19 cellular contexts compared by ENCODE assay signal in genomic region chr22:37567991-37568390, GRCh38. TPM values are rescaled to one million over a fixed set of nuclear protein-coding genes. Genes with fewer than 3 reads are reported as not detected.
A peak's percentile ranks its signal among the peaks of the same experiment; 100 is the strongest.
DNase-seq lines count a peak whose midpoint lies in the region; ATAC-seq, FAIRE-seq and TF ChIP-seq lines count a peak whose summit lies in the region.
"Had no signal": no experiment of that assay in that cellular context is flagged by ENCODE, and none has a peak within 500 bp of the region (broad histone marks: within the 10 kb centered on the region; RNA-seq: fewer than 3 reads in every experiment).

No MANE protein-coding gene starts in this region.

- TF ChIP-seq RAD21 in liver (IDR thresholded peaks at IDR 0.05) = no peak

- H4K20me1 ChIP-seq in H9 (ENCODE audit: control insufficient read depth, insufficient read depth, insufficient read length) = no peaks in the 10 kb centered on the region
- peaks cover 96% of the 10 kb centered on the region for H4K20me1 ChIP-seq in smooth muscle cell (ENCODE audit: low read depth)

- H3K4me1 ChIP-seq in H9 (ENCODE audit: insufficient read depth, low read length) (peaks cover 8% of the 10 kb centered on the region), liver (ENCODE audit: control insufficient read depth in 4 of 4, insufficient read depth in 4 of 4, low read length in 3 of 4) (peaks cover 27 to 81% (median 69%) of the 10 kb centered on the region in 4 donors), small intestine (ENCODE audit: control insufficient read depth in 2 of 2, insufficient read depth in 1 of 2, low read depth in 1 of 2, low read length in 1 of 2) (peaks cover 1 to 8% of the 10 kb centered on the region in 2 donors), prostate gland (replicated peaks) (peaks cover 18% of the 10 kb centered on the region), smooth muscle cell (ENCODE audit: low read depth) (peaks cover 8% of the 10 kb centered on the region)
- H3K4me1 ChIP-seq: BE2C had no signal

- H3K36me3 ChIP-seq in liver (ENCODE audit: control insufficient read depth in 4 of 4, insufficient read depth in 3 of 4, low read depth in 1 of 4, low read length in 3 of 4) = peaks cover 3 to 14% (median 7%) of the 10 kb centered on the region in 4 donors
- no peaks in the 10 kb centered on the region for H3K36me3 ChIP-seq in small intestine (ENCODE audit: control insufficient read depth in 2 of 2, insufficient read depth in 2 of 2, low read length in 2 of 2)
- no peaks in the 10 kb centered on the region for H3K36me3 ChIP-seq in prostate gland
- H3K36me3 ChIP-seq in smooth muscle cell (ENCODE audit: low read depth) = no peaks in the 10 kb centered on the region
- H3K36me3 ChIP-seq: BE2C had no signal

- no peak overlapping the region for H3K23ac ChIP-seq in H9 (ENCODE audit: insufficient read length, low read depth, low read length)

- no peak overlapping the region for H2BK12ac ChIP-seq in H9 (ENCODE audit: insufficient read length, low read depth, low read length)

- ATAC-seq in GM21528 (IDR thresholded peaks at IDR 0.05; ENCODE audit: low FRiP score, unreplicated experiment) = no peak

- no peak overlapping the region for H4K5ac ChIP-seq in H9 (ENCODE audit: insufficient read length, low read depth, low read length)

- H3K79me1 ChIP-seq in H9 (ENCODE audit: insufficient read depth, low read depth, low read length, poor library complexity, severe bottlenecking) = no peaks in the 10 kb centered on the region

- no peak overlapping the region; the same call in 1 of the 2 replicates for H3K14ac ChIP-seq in H9 (ENCODE audit: insufficient read depth, low read length)

- no peaks in the 10 kb centered on the region for H3K23me2 ChIP-seq in H9 (ENCODE audit: insufficient read length, low read depth, low read length, poor library complexity, severe bottlenecking)

- peaks cover 12% of the 10 kb centered on the region for H3F3A ChIP-seq in smooth muscle cell (ENCODE audit: low read depth)

- H3K4me3 ChIP-seq in liver (ENCODE audit: low read depth in 1 of 3, low read length in 3 of 3) (no peak overlapping the region), small intestine (ENCODE audit: low read depth in 1 of 2, low read length in 2 of 2) (no peak overlapping the region), prostate gland (no peak overlapping the region), smooth muscle cell (no peak overlapping the region)
- H3K4me3 ChIP-seq: lung, psoas muscle had no signal

- DNase-seq in H9 (peak; percentile 28), caudate nucleus (lab: John Stamatoyannopoulos, UW) (peak in 1 of 61 donors; percentile 4), small intestine (no peak), prostate gland (ENCODE audit: low spot score) (no peak), smooth muscle cell (lab: John Stamatoyannopoulos, UW; ENCODE audit: unreplicated experiment) (no peak)
- no peak for DNase-seq in activated T-cell treated with anti-CD3 and anti-CD28 coated beads, Interleukin-2, amount 50 U/mL, for 1 hour
- DNase-seq: HCEC 1CT had no signal

- intact Hi-C loops in prostate gland (cut with DNase I) = loop anchor here (2.0 to 5.0 kb wide), 2 partner anchors 29 to 251 kb away; no protein-coding TSS in a partner anchor

- no peak overlapping the region for H3T11ph ChIP-seq in H9 (ENCODE audit: low read length)

- no peak overlapping the region for H2BK5ac ChIP-seq in H9 (ENCODE audit: insufficient read length, low read length)

- H3K79me2 ChIP-seq in H9 (ENCODE audit: insufficient read depth, low read length) (no peaks in the 10 kb centered on the region; the same call in 1 of the 2 replicates), smooth muscle cell (ENCODE audit: low read depth) (peaks cover 63% of the 10 kb centered on the region)

- H4K8ac ChIP-seq in H9 (replicated peaks; ENCODE audit: insufficient read length, low read depth, low read length) = no peak overlapping the region

- no peak overlapping the region for H3K4ac ChIP-seq in H9 (ENCODE audit: low read depth, low read length)

- no peak overlapping the region for H2AK5ac ChIP-seq in H9 (ENCODE audit: insufficient read length, low read length)

- no peak overlapping the region for H3K27ac ChIP-seq in H9 (ENCODE audit: insufficient read length, low read depth, low read length)
- peak overlapping the region; percentile 89 for H3K27ac ChIP-seq in caudate nucleus (ENCODE audit: low read depth, low read length)
- H3K27ac ChIP-seq in liver (ENCODE audit: low read depth in 1 of 2, low read length in 2 of 2) = peak overlapping the region; percentile 59 to 74
- peak overlapping the region; percentile 41 to 76 for H3K27ac ChIP-seq in small intestine (ENCODE audit: low read depth in 1 of 2, low read length in 1 of 2)
- H3K27ac ChIP-seq in prostate gland = no peak overlapping the region
- H3K27ac ChIP-seq in smooth muscle cell (ENCODE audit: low read depth) = no peak overlapping the region
- H3K27ac ChIP-seq: KMS-11, psoas muscle had no signal

- H3K4me2 ChIP-seq in H9 (ENCODE audit: insufficient read depth, insufficient read length, low read length) (no peak overlapping the region), smooth muscle cell (no peak overlapping the region)
- H3K4me2 ChIP-seq: KMS-11 had no signal

- TF ChIP-seq POLR2A in prostate gland (IDR thresholded peaks at IDR 0.05) = no peak

- no peaks in the 10 kb centered on the region for H3K27me3 ChIP-seq in H9 (ENCODE audit: insufficient read depth, low read length)
- no peaks in the 10 kb centered on the region for H3K27me3 ChIP-seq in liver (ENCODE audit: control insufficient read depth in 4 of 4, insufficient read depth in 4 of 4, low read length in 3 of 4)
- H3K27me3 ChIP-seq in small intestine (ENCODE audit: control insufficient read depth in 2 of 2, insufficient read depth in 2 of 2, low read length in 2 of 2) = no peaks in the 10 kb centered on the region
- H3K27me3 ChIP-seq in prostate gland (replicated peaks; ENCODE audit: insufficient read depth) = no peaks in the 10 kb centered on the region
- no peaks in the 10 kb centered on the region for H3K27me3 ChIP-seq in smooth muscle cell (ENCODE audit: low read depth)
- H3K27me3 ChIP-seq: BE2C had no signal

- H3K27me3 Mint-ChIP-seq in H9 (ENCODE audit: low read depth) = peaks cover 3% of the 10 kb centered on the region; the same call in 1 of the 2 replicates
- H3K27me3 Mint-ChIP-seq: type B pancreatic cell had no signal

- no peak overlapping the region for H3K4me3 Mint-ChIP-seq in H9
- H3K4me3 Mint-ChIP-seq: activated naive CD8-positive, alpha-beta T cell treated with anti-CD3 and anti-CD28 coated beads for 36 hours; T-helper 2 cell treated with Interferon-gamma antibody and Interleukin-4, amounts not matched to agents 5 μg/mL and 100 μg/mL, for 36 hours; type B pancreatic cell had no signal

- H3K9me3 ChIP-seq in H9 (ENCODE audit: control insufficient read depth, low read depth, low read length) = no peaks in the 10 kb centered on the region
- H3K9me3 ChIP-seq in liver (ENCODE audit: control insufficient read depth in 4 of 4, low read length in 3 of 4) = no peaks in the 10 kb centered on the region
- no peaks in the 10 kb centered on the region for H3K9me3 ChIP-seq in small intestine (ENCODE audit: control insufficient read depth, low read depth)
- H3K9me3 ChIP-seq in prostate gland = no peaks in the 10 kb centered on the region
- H3K9me3 ChIP-seq in smooth muscle cell (replicated peaks; ENCODE audit: low read depth) = no peaks in the 10 kb centered on the region
- H3K9me3 ChIP-seq: BE2C, psoas muscle had no signal

- peaks cover 0 to 12% (median 0%) of the 10 kb centered on the region in 3 experiments; a peak in 4 of 7 replicates for H3K36me3 Mint-ChIP-seq in H9 (ENCODE audit: insufficient read depth in 1 of 3, low read depth in 3 of 3)
- H3K36me3 Mint-ChIP-seq: activated naive CD8-positive, alpha-beta T cell treated with anti-CD3 and anti-CD28 coated beads for 36 hours; type B pancreatic cell had no signal

- TF ChIP-seq CTCF in H9 (conservative IDR thresholded peaks at IDR 0.05) (no peak), liver (IDR thresholded peaks at IDR 0.05; ENCODE audit: low read depth, low read length, missing input control) (no peak), prostate gland (IDR thresholded peaks at IDR 0.05) (no peak), smooth muscle cell (IDR thresholded peaks at IDR 0.05; ENCODE audit: borderline replicate concordance, insufficient read depth, poor library complexity, severe bottlenecking) (no peak)

- no peak overlapping the region for H3K18ac ChIP-seq in H9 (ENCODE audit: insufficient read length, low read depth, low read length)

- FAIRE-seq in small intestine (lab: Jason Lieb, UNC) = no peak
- FAIRE-seq: kidney had no signal

- H3K27ac Mint-ChIP-seq in H9 = no peak overlapping the region
- H3K27ac Mint-ChIP-seq: stimulated activated naive CD8-positive, alpha-beta T cell treated with anti-CD3 and anti-CD28 coated beads, Interleukin-15, amount 100 ng/mL, for 72 hours had no signal

- H2BK15ac ChIP-seq in H9 (ENCODE audit: low read depth, low read length) = no peak overlapping the region

- no CpG with 5 or more reads among the region's 14 CpGs for WGBS in H9 (ENCODE audit: extremely low coverage, insufficient read length, low lambda C conversion rate)
- WGBS in liver = 72% methylated on average over 14 of the region's 14 CpGs
- 70 to 81% (median 80%) methylated on average over 14 of the region's 14 CpGs for WGBS in small intestine, 3 donors
- WGBS in prostate gland = 91% methylated on average over 14 of the region's 14 CpGs
- WGBS in smooth muscle cell (ENCODE audit: low lambda C conversion rate) = 98% methylated on average over 13 of the region's 14 CpGs

- H2BK20ac ChIP-seq in H9 (ENCODE audit: low read depth, low read length, poor library complexity, severe bottlenecking) = no peak overlapping the region

- no peak overlapping the region for H2BK120ac ChIP-seq in H9 (ENCODE audit: low read depth, low read length, poor library complexity, severe bottlenecking)

- H3K9ac ChIP-seq in H9 (ENCODE audit: extremely low read depth, insufficient read length, low read length) (no peak overlapping the region), liver (ENCODE audit: low read depth in 1 of 2, low read length in 2 of 2) (no peak overlapping the region), smooth muscle cell (ENCODE audit: low read depth) (no peak overlapping the region)
- H3K9ac ChIP-seq: KMS-11 had no signal

- no peak overlapping the region for H2AFZ ChIP-seq in H9 (ENCODE audit: low read length)
- H2AFZ ChIP-seq in smooth muscle cell (ENCODE audit: low read depth) = no peak overlapping the region

- no peak overlapping the region for H4K91ac ChIP-seq in H9 (ENCODE audit: insufficient read length, low read depth, low read length)

- peaks cover 39 to 42% of the 10 kb centered on the region in 2 experiments for H3K4me1 Mint-ChIP-seq in H9

- H3K56ac ChIP-seq in H9 (ENCODE audit: insufficient read length, low read depth, low read length) = no peak overlapping the region

- H3K9me3 Mint-ChIP-seq in H9 = no peaks in the 10 kb centered on the region; a peak in 1 of 5 replicates
- H3K9me3 Mint-ChIP-seq: activated CD8-positive, alpha-beta T cell treated with anti-CD3 and anti-CD28 coated beads for 36 hours; activated naive CD8-positive, alpha-beta T cell treated with anti-CD3 and anti-CD28 coated beads for 36 hours; stimulated activated naive CD8-positive, alpha-beta T cell treated with anti-CD3 and anti-CD28 coated beads, Interleukin-15, amount 100 ng/mL, for 72 hours; T-helper 2 cell treated with Interferon-gamma antibody and Interleukin-4, amounts not matched to agents 5 μg/mL and 100 μg/mL, for 36 hours; type B pancreatic cell had no signal

RNA-seq across cellular contexts. Expression of gene CDC42EP1, which starts 7.7 kb away (rescaled TPM):
- total RNA-seq in H9 (2021) (23.0 and 24.3 TPM in 2 replicates), liver (10 to 100 TPM; 10.2 to 18.8 TPM), prostate gland (10 to 100 TPM; 28.6 to 97.0 TPM), smooth muscle cell (14.0 and 19.1 TPM in 2 replicates)
- polyA plus RNA-seq in liver (10 to 100 TPM; 43.6 to 66.6 TPM), small intestine (10 to 100 TPM; 19.7 to 81.5 (median 29.5) TPM), smooth muscle cell (89.6 and 94.9 TPM in 2 replicates)

RNA-seq across cellular contexts. Expression of gene LGALS2, which starts 11.9 kb away (rescaled TPM):
- total RNA-seq in H9 (2021) (not detected in 2 replicates), liver (1 to 10 TPM in 1 of 2 donors, under 1 TPM in 1; 0.33 to 3.4 TPM), prostate gland (not detected), smooth muscle cell (not detected in 2 replicates)
- polyA plus RNA-seq in liver (1 to 10 TPM in 1 of 2 donors, under 1 TPM in 1; 0.81 to 2.3 TPM), small intestine (100 to 1,000 TPM; 174 to 256 (median 210) TPM), smooth muscle cell (0.48 and 1.1 TPM in 2 replicates)
- total RNA-seq: activated CD8-positive, alpha-beta T cell treated with anti-CD3 and anti-CD28 coated beads for 36 hours; activated naive CD8-positive, alpha-beta T cell treated with anti-CD3 and anti-CD28 coated beads for 36 hours; psoas muscle had no signal

RNA-seq across cellular contexts. Expression of gene GGA1, which starts 40.6 kb away (rescaled TPM):
- 56.0 and 61.7 TPM in 2 replicates for total RNA-seq in H9 (2021)
- total RNA-seq in liver = 10 to 100 TPM; 17.4 to 26.4 TPM
- 10 to 100 TPM; 15.1 to 18.2 TPM for polyA plus RNA-seq in liver
- polyA plus RNA-seq in small intestine = 10 to 100 TPM; 44.4 to 73.2 (median 67.5) TPM
- total RNA-seq in prostate gland = 100 to 1,000 TPM in 1 of 2 donors, 10 to 100 TPM in 1; 43.9 to 146 TPM
- 15.6 and 27.3 TPM in 2 replicates for total RNA-seq in smooth muscle cell
- polyA plus RNA-seq in smooth muscle cell = 44.0 and 59.6 TPM in 2 replicates

RNA-seq across cellular contexts. Expression of gene CARD10, which starts 48.8 kb away (rescaled TPM):
- total RNA-seq in H9 (2021) (17.1 and 17.7 TPM in 2 replicates), liver (1 to 10 TPM; 7.8 to 8.9 TPM), prostate gland (10 to 100 TPM; 14.2 to 70.7 TPM), smooth muscle cell (3.7 and 6.0 TPM in 2 replicates)
- polyA plus RNA-seq in liver (10 to 100 TPM in 1 of 2 donors, 1 to 10 TPM in 1; 7.9 to 14.0 TPM), small intestine (100 to 1,000 TPM in 2 of 3 donors, 10 to 100 TPM in 1; 48.2 to 129 (median 129) TPM), smooth muscle cell (2.3 and 5.4 TPM in 2 replicates)

Comparison
In these comparisons a context has a peak if more than half of its experiments do, and no peak if none do; other contexts are left out.
1. H3K27ac ChIP-seq: peak in caudate nucleus (single experiment), liver (2 of 2) and small intestine (2 of 2); none in H9 (single experiment), prostate gland (0 of 2) and smooth muscle cell (single experiment).